8 cellular contexts compared by ENCODE assay signal in the genomic region with DNA sequence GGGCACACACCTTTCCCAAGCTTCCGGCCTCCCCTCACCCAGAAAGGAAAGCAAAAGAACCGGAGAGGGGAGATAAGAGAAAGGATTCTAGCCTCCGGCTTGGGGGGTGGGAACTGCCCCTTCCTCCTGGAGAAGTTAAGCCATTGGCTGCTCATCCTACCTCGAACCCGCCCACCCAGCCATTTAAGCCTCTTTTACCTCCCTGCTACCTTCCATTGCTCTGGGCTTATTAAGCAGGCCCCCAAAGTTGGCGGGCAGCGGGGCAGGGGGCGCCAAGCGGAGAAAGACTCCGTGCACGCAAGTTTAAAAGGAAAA. TPM values are rescaled to one million over a fixed set of nuclear protein-coding genes. Genes with fewer than 3 reads are reported as not detected.
DNase-seq lines count a peak whose midpoint lies in the region; ATAC-seq and TF ChIP-seq lines count a peak whose summit lies in the region.

No MANE protein-coding gene starts in this region.

- H3K27me3 Mint-ChIP-seq in activated T-helper 2 cell treated with anti-CD3 and anti-CD28 coated beads, Interferon-gamma antibody, Interleukin-2, Interleukin-4, amounts not matched to agents 10 μg/mL and 5 μg/mL and 100 μg/mL, durations not matched to agents 14 hours and 24 hours and 36 hours (ENCODE audit: low read depth): peaks cover 33% of the 10 kb centered on the region
- no peaks in the 10 kb centered on the region for H3K27me3 Mint-ChIP-seq in naive thymus-derived CD8-positive, alpha-beta T cell

- H3K4me2 ChIP-seq in OCI-LY1 (ENCODE audit: low read length): peak overlapping the region; percentile 96

- no peaks in the 10 kb centered on the region for H3K9me3 ChIP-seq in OCI-LY1 (ENCODE audit: low read length)
- no peaks in the 10 kb centered on the region for H3K9me3 ChIP-seq in thymus (ENCODE audit: control insufficient read depth)

- no peaks in the 10 kb centered on the region for H4K20me1 ChIP-seq in OCI-LY1 (ENCODE audit: insufficient read depth, low read length)

- peaks cover 40% of the 10 kb centered on the region for H3K4me1 Mint-ChIP-seq in activated T-helper 2 cell treated with anti-CD3 and anti-CD28 coated beads, Interferon-gamma antibody, Interleukin-2, Interleukin-4, amounts not matched to agents 10 μg/mL and 5 μg/mL and 100 μg/mL, durations not matched to agents 14 hours and 24 hours and 36 hours (ENCODE audit: low read depth)
- H3K4me1 Mint-ChIP-seq in naive thymus-derived CD8-positive, alpha-beta T cell: peaks cover 9 to 42% (median 33%) of the 10 kb centered on the region in 4 donors

- H3K79me2 ChIP-seq in OCI-LY1 (ENCODE audit: insufficient read depth, low read length): no peaks in the 10 kb centered on the region

- peak overlapping the region; percentile 88 for H3K27ac Mint-ChIP-seq in activated T-helper 2 cell treated with anti-CD3 and anti-CD28 coated beads, Interferon-gamma antibody, Interleukin-2, Interleukin-4, amounts not matched to agents 10 μg/mL and 5 μg/mL and 100 μg/mL, durations not matched to agents 14 hours and 24 hours and 36 hours
- peak overlapping the region; percentile 83 to 97 (median 93) for H3K27ac Mint-ChIP-seq in naive thymus-derived CD8-positive, alpha-beta T cell

- ATAC-seq in naive thymus-derived CD8-positive, alpha-beta T cell: peak; percentile 55 to 57
- no peak for ATAC-seq in GM21717 (IDR thresholded peaks at IDR 0.05; ENCODE audit: unreplicated experiment)

- H3F3A ChIP-seq in OCI-LY1 (ENCODE audit: insufficient read depth, low read length): no peaks in the 10 kb centered on the region

- intact Hi-C loops in activated T-helper 2 cell treated with anti-CD3 and anti-CD28 coated beads, Interferon-gamma antibody, Interleukin-2, Interleukin-4, amounts not matched to agents 10 μg/mL and 5 μg/mL and 100 μg/mL, durations not matched to agents 14 hours and 24 hours and 36 hours (cut with micrococcal nuclease): loop anchor here (1.0 to 10.0 kb wide), 10 partner anchors 19 to 849 kb away; a partner anchor contains a TSS

- H3K36me3 ChIP-seq in OCI-LY1 (ENCODE audit: insufficient read depth, low read length) (no peaks in the 10 kb centered on the region), thymus (ENCODE audit: control insufficient read depth, insufficient read depth) (no peaks in the 10 kb centered on the region)

- no peaks in the 10 kb centered on the region for H3K36me3 Mint-ChIP-seq in activated T-helper 2 cell treated with anti-CD3 and anti-CD28 coated beads, Interferon-gamma antibody, Interleukin-2, Interleukin-4, amounts not matched to agents 10 μg/mL and 5 μg/mL and 100 μg/mL, durations not matched to agents 14 hours and 24 hours and 36 hours (ENCODE audit: low read depth)
- peaks cover 0 to 2% (median 0%) of the 10 kb centered on the region in 3 donors for H3K36me3 Mint-ChIP-seq in naive thymus-derived CD8-positive, alpha-beta T cell

- in situ Hi-C loops in KBM-7 (cut with MboI; ENCODE audit: low pct_unique_long_range_greater_than_20kb, low sequenced_read_pairs): no loop called here

- no peaks in the 10 kb centered on the region for H3K9me2 ChIP-seq in OCI-LY1 (ENCODE audit: low read depth, low read length)

- H3K27ac ChIP-seq in OCI-LY1 (ENCODE audit: low read depth, low read length, poor library complexity, severe bottlenecking): peak overlapping the region; percentile 74
- H3K27ac ChIP-seq in thymus (ENCODE audit: low read depth): peak overlapping the region; percentile 99

- H3K27me3 ChIP-seq in OCI-LY1 (ENCODE audit: insufficient read depth, low read length): no peaks in the 10 kb centered on the region
- no peaks in the 10 kb centered on the region for H3K27me3 ChIP-seq in thymus (ENCODE audit: control insufficient read depth, insufficient read depth)

- H3K4me3 Mint-ChIP-seq in activated T-helper 2 cell treated with anti-CD3 and anti-CD28 coated beads, Interferon-gamma antibody, Interleukin-2, Interleukin-4, amounts not matched to agents 10 μg/mL and 5 μg/mL and 100 μg/mL, durations not matched to agents 14 hours and 24 hours and 36 hours (ENCODE audit: low read depth): peak overlapping the region; percentile 91
- peak overlapping the region; percentile 93 to 100 (median 98) for H3K4me3 Mint-ChIP-seq in naive thymus-derived CD8-positive, alpha-beta T cell

- H3K4me1 ChIP-seq in OCI-LY1 (ENCODE audit: insufficient read depth, low read length, severe bottlenecking) (peaks cover 42% of the 10 kb centered on the region), thymus (ENCODE audit: control insufficient read depth, insufficient read depth, low read length) (peaks cover 8% of the 10 kb centered on the region)

- DNase-seq in CMK (ENCODE audit: low read depth): peak; percentile 88
- peak; percentile 96 for DNase-seq in KBM-7
- peak; percentile 71 for DNase-seq in activated T-helper 2 cell treated with anti-CD3 and anti-CD28 coated beads, Interferon-gamma antibody, Interleukin-2, Interleukin-4, amounts not matched to agents 10 μg/mL and 5 μg/mL and 100 μg/mL, durations not matched to agents 14 hours and 24 hours and 36 hours (ENCODE audit: low spot score)
- peak; percentile 75 for DNase-seq in fibroblast of the aortic adventitia (ENCODE audit: low read depth)
- peak in 6 of 10 donors; percentile 58 to 91 (median 78) for DNase-seq in naive thymus-derived CD8-positive, alpha-beta T cell

- H2AFZ ChIP-seq in OCI-LY1 (ENCODE audit: low read length): 0 out of 2 replicates have a peak overlapping the region, but pooled peaks have one; percentile 23

- 0% methylated on average over 11 of the region's 11 CpGs for WGBS in thymus

- H3K9ac ChIP-seq in OCI-LY1 (ENCODE audit: low read length): peak overlapping the region; percentile 71

- H3K4me3 ChIP-seq in OCI-LY1 (ENCODE audit: low read depth, low read length, poor library complexity, severe bottlenecking): peak overlapping the region; percentile 75
- H3K4me3 ChIP-seq in fibroblast of the aortic adventitia (ENCODE audit: low read depth, low read length): peak overlapping the region; percentile 87
- peak overlapping the region; percentile 91 for H3K4me3 ChIP-seq in thymus (ENCODE audit: low read length)

- POLR2A ChIA-PET in naive thymus-derived CD8-positive, alpha-beta T cell (lab: Charles Lee): interaction anchor here (0.8 to 5.6 kb wide), 10 partner anchors 56 to 138 kb away, joined by 3 to 76 read pairs (median 9); no protein-coding TSS in a partner anchor

- no peak for TF ChIP-seq CTCF in OCI-LY1 (IDR thresholded peaks at IDR 0.05; ENCODE audit: low read length)
- no peak for TF ChIP-seq CTCF in fibroblast of the aortic adventitia (IDR thresholded peaks at IDR 0.05; ENCODE audit: insufficient read depth, low read length)

- no peaks in the 10 kb centered on the region for H3K9me3 Mint-ChIP-seq in activated T-helper 2 cell treated with anti-CD3 and anti-CD28 coated beads, Interferon-gamma antibody, Interleukin-2, Interleukin-4, amounts not matched to agents 10 μg/mL and 5 μg/mL and 100 μg/mL, durations not matched to agents 14 hours and 24 hours and 36 hours
- no peaks in the 10 kb centered on the region for H3K9me3 Mint-ChIP-seq in naive thymus-derived CD8-positive, alpha-beta T cell

RNA-seq across cellular contexts. Expression of a gene that starts 2.3 kb away (rescaled TPM):
- total RNA-seq in activated T-helper 2 cell treated with anti-CD3 and anti-CD28 coated beads, Interferon-gamma antibody, Interleukin-2, Interleukin-4, amounts not matched to agents 10 μg/mL and 5 μg/mL and 100 μg/mL, durations not matched to agents 14 hours and 24 hours and 36 hours: 3.0 and 3.3 TPM in 2 replicates
- 3.1 and 4.6 TPM in 2 replicates for total RNA-seq in fibroblast of the aortic adventitia (ENCODE audit: low replicate concordance)
- total RNA-seq in naive thymus-derived CD8-positive, alpha-beta T cell: 1 to 10 TPM; 4.9 to 5.3 TPM
- 1 to 10 TPM in 2 of 3 donors, under 1 TPM in 1; 0.51 to 1.6 (median 1.4) TPM for polyA plus RNA-seq in naive thymus-derived CD8-positive, alpha-beta T cell
- polyA plus RNA-seq in thymus: 5.2 TPM
